ENCODE assay signal across 8 cellular contexts in genomic region chr5:135034186-135034962, GRCh38. TPM values are rescaled to one million over a fixed set of nuclear protein-coding genes. Genes with fewer than 3 reads are reported as not detected.
DNase-seq lines count a peak whose midpoint lies in the region; ATAC-seq and TF ChIP-seq lines count a peak whose summit lies in the region.

Gene PITX1, minus strand, starts transcription at chr5:135034228. Its CDS starts 347 bp downstream, at chr5:135033881.

- H3K27ac ChIP-seq in SJSA1: peak within 1 kb of the TSS; percentile 66

- no peak for ATAC-seq in GM19324 (IDR thresholded peaks at IDR 0.05; ENCODE audit: low FRiP score, unreplicated experiment)

- DNase-seq in DMS 273 treated with DMSO at 0.1 percent for 48 hours (lab: John Stamatoyannopoulos, UW): peak; percentile 51
- peak; percentile 81 for DNase-seq in HuH-7 (ENCODE audit: low spot score)
- DNase-seq in SJSA1 (ENCODE audit: low read depth in 1 of 2, low spot score in 2 of 2): peak; percentile 67 to 94
- DNase-seq in choroid plexus epithelial cell (ENCODE audit: low read depth): no peak
- peak; percentile 32 for DNase-seq in mucosa of gallbladder (ENCODE audit: low spot score)
- no peak for DNase-seq in type B pancreatic cell (ENCODE audit: extremely low spot score, unreplicated experiment)
- DNase-seq in pons (ENCODE audit: low spot score): no peak

- peaks cover 7% of the 10 kb centered on the region for H3K36me3 ChIP-seq in SJSA1

- peak within 1 kb of the TSS; percentile 90 for H3K4me3 Mint-ChIP-seq in type B pancreatic cell

- peaks cover 12% of the 10 kb centered on the region for H3K27me3 ChIP-seq in SJSA1 (replicated peaks)

- H3K4me3 ChIP-seq in SJSA1 (peak within 1 kb of the TSS; percentile 92), choroid plexus epithelial cell (ENCODE audit: low read depth, low read length) (peak within 1 kb of the TSS; percentile 24)

- peaks cover 12% of the 10 kb centered on the region for H3K4me1 Mint-ChIP-seq in type B pancreatic cell (ENCODE audit: unreplicated experiment)

- H3K27ac Mint-ChIP-seq in type B pancreatic cell: peak within 1 kb of the TSS; percentile 77

- no peak for TF ChIP-seq CTCF in choroid plexus epithelial cell (conservative IDR thresholded peaks at IDR 0.05; ENCODE audit: low read depth, low read length)
- no peak for TF ChIP-seq CTCF in type B pancreatic cell (conservative IDR thresholded peaks at IDR 0.05)

- H3K4me1 ChIP-seq in SJSA1 (replicated peaks): peaks cover 13% of the 10 kb centered on the region

- no peaks in the 10 kb centered on the region for H3K9me3 Mint-ChIP-seq in type B pancreatic cell

- 0 out of 2 replicates have a peak, but pooled peaks cover 5% of the 10 kb centered on the region for H3K9me3 ChIP-seq in SJSA1 (replicated peaks)

- no peaks in the 10 kb centered on the region for H3K36me3 Mint-ChIP-seq in type B pancreatic cell

- H3K27me3 Mint-ChIP-seq in type B pancreatic cell: peaks cover 88% of the 10 kb centered on the region

RNA-seq across cellular contexts. Expression of gene PITX1, which starts in this region (rescaled TPM):
- total RNA-seq in SJSA1 (2014; rRNA removed; shearing (Covaris generic)): 25.0 and 28.4 TPM in 2 replicates
- total RNA-seq in mucosa of gallbladder (7.3 TPM), type B pancreatic cell (ENCODE audit: low replicate concordance) (6.3 and 13.4 TPM in 2 replicates)

Comparison
In these comparisons a context has a peak if more than half of its experiments do, and no peak if none do; other contexts are left out.
1. DNase-seq: peak in DMS 273 treated with DMSO at 0.1 percent for 48 hours (single experiment), HuH-7 (single experiment), SJSA1 (2 of 2) and mucosa of gallbladder (single experiment); none in choroid plexus epithelial cell (single experiment), type B pancreatic cell (single experiment) and pons (single experiment).